Comparison of ENCODE assay signal across 1 cellular context in genomic region chr2:215367647-215368492, GRCh38.
TF ChIP-seq lines count a peak whose summit lies in the region.

No MANE protein-coding gene starts in this region.

TF ChIP-seq in K562, 482 proteins besides CTCF, POLR2A, EP300 and RAD21:
- TF ChIP-seq, protein P1, sequence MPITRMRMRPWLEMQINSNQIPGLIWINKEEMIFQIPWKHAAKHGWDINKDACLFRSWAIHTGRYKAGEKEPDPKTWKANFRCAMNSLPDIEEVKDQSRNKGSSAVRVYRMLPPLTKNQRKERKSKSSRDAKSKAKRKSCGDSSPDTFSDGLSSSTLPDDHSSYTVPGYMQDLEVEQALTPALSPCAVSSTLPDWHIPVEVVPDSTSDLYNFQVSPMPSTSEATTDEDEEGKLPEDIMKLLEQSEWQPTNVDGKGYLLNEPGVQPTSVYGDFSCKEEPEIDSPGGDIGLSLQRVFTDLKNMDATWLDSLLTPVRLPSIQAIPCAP (CRISPR knock-in tag; IDR thresholded peaks at IDR 0.05; ENCODE audit: borderline replicate concordance), result no peak
- TF ChIP-seq ZNF589 (CRISPR knock-in tag; IDR thresholded peaks at IDR 0.05; ENCODE audit: low read depth), result no peak
- no peak for TF ChIP-seq FIP1L1 (IDR thresholded peaks at IDR 0.05; ENCODE audit: low read depth, low read length, poor library complexity, severe bottlenecking)
- TF ChIP-seq ZNF707 (CRISPR knock-in tag; conservative IDR thresholded peaks at IDR 0.05), result no peak
- TF ChIP-seq, protein P2, sequence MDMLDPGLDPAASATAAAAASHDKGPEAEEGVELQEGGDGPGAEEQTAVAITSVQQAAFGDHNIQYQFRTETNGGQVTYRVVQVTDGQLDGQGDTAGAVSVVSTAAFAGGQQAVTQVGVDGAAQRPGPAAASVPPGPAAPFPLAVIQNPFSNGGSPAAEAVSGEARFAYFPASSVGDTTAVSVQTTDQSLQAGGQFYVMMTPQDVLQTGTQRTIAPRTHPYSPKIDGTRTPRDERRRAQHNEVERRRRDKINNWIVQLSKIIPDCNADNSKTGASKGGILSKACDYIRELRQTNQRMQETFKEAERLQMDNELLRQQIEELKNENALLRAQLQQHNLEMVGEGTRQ (CRISPR knock-in tag; IDR thresholded peaks at IDR 0.05), result no peak
- TF ChIP-seq ZNF77 (CRISPR knock-in tag; IDR thresholded peaks at IDR 0.05), result no peak
- no peak for TF ChIP-seq CBFB (CRISPR knock-in tag; IDR thresholded peaks at IDR 0.05)
- no peak for TF ChIP-seq FOSL1 (tag; conservative IDR thresholded peaks at IDR 0.05)
- TF ChIP-seq RBBP5 (IDR thresholded peaks at IDR 0.05; ENCODE audit: borderline replicate concordance, insufficient read depth, low read length, poor library complexity, severe bottlenecking), result no peak
- TF ChIP-seq HDAC6 (IDR thresholded peaks at IDR 0.05; ENCODE audit: low read depth, low read length), result no peak
- no peak for TF ChIP-seq ZNF121 (CRISPR knock-in tag; conservative IDR thresholded peaks at IDR 0.05)
- TF ChIP-seq XRCC4 (IDR thresholded peaks at IDR 0.05; ENCODE audit: extremely low read depth, insufficient read depth, insufficient read length), result no peak
- TF ChIP-seq ZNF12 (CRISPR knock-in tag; IDR thresholded peaks at IDR 0.05), result no peak
- no peak for TF ChIP-seq ZNF324 (CRISPR knock-in tag; IDR thresholded peaks at IDR 0.05)
- TF ChIP-seq CBX2 (IDR thresholded peaks at IDR 0.05; ENCODE audit: insufficient read depth, low read length, poor library complexity, severe bottlenecking), result no peak
- no peak for TF ChIP-seq TCF3 (CRISPR knock-in tag; IDR thresholded peaks at IDR 0.05)
- no peak for TF ChIP-seq PCBP1 (IDR thresholded peaks at IDR 0.05; ENCODE audit: low read depth, low read length, poor library complexity, severe bottlenecking)
- TF ChIP-seq PRPF4 (IDR thresholded peaks at IDR 0.05; ENCODE audit: insufficient read depth, low read depth, low read length, poor library complexity, severe bottlenecking), result no peak
